Comparison of ENCODE assay signal across 8 cellular contexts in the genomic region with DNA sequence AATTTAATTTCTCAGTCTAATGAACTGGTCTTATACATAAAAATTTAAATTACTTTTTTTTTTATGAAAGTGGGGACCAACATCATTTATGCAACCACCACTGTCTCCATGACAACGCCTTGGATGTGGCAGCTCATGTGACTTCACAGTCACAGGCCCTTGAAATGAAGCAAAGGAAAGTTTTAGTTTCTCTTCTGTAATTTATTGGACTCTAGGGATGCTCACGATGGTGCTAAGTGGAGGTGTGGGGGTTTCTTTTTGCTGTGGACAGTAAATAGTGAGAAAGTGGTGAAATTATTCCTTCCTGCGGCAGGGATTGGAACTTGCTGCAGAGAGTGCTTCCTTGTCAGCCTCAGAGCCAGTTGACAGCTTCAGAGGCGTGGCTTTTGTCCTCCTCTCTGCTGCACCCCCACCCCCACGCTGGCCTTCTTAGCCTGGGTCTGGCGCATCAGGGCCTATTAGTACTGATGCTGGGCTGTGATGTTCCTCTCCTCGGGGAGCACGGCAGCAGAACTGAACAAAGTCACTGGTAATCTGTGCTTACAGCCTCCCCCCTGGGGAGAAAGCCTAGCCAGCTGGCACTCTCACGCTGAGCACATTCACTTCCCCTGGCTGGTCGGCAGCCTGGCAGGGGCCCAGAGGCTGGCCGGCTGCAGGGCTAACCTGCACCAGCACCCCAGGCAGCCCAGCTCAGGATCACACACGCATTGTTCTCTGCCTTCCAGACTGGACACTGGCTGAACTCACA.
DNase-seq lines count a peak whose midpoint lies in the region; ATAC-seq and TF ChIP-seq lines count a peak whose summit lies in the region.

No MANE protein-coding gene starts in this region.

- no peak for TF ChIP-seq POLR2A in erythroblast (IDR thresholded peaks at IDR 0.05; ENCODE audit: low read length)

- H3K36me3 ChIP-seq in H7 (replicated peaks; ENCODE audit: control insufficient read depth, insufficient read depth, low read length), result no peaks in the 10 kb centered on the region

- CTCF ChIA-PET in activated CD8-positive, alpha-beta memory T cell treated with anti-CD3 and anti-CD28 coated beads, Interleukin-2, amount 10 ng/mL, durations not matched to agents 7 days and 5 days (lab: Charles Lee), result no interaction called here

- peaks cover 22% of the 10 kb centered on the region for H3K27me3 Mint-ChIP-seq in neural crest cell (ENCODE audit: low read depth)
- no peaks in the 10 kb centered on the region for H3K27me3 Mint-ChIP-seq in activated CD8-positive, alpha-beta memory T cell treated with anti-CD3 and anti-CD28 coated beads, Interleukin-2, amount 10 ng/mL, durations not matched to agents 7 days and 5 days

- no peak for ATAC-seq in activated CD8-positive, alpha-beta memory T cell treated with anti-CD3 and anti-CD28 coated beads, Interleukin-2, amount 10 ng/mL, durations not matched to agents 7 days and 5 days

- H3K27ac ChIP-seq in epithelial cell of prostate, result peak overlapping the region; percentile 76

- H3K9me3 Mint-ChIP-seq in neural crest cell, result no peaks in the 10 kb centered on the region
- no peaks in the 10 kb centered on the region for H3K9me3 Mint-ChIP-seq in activated CD8-positive, alpha-beta memory T cell treated with anti-CD3 and anti-CD28 coated beads, Interleukin-2, amount 10 ng/mL, durations not matched to agents 7 days and 5 days (ENCODE audit: low read depth)

- H3K27me3 ChIP-seq in H7 (ENCODE audit: control insufficient read depth, insufficient read depth, low read length), result no peaks in the 10 kb centered on the region

- peak overlapping the region; percentile 45 for H3K4me3 Mint-ChIP-seq in neural crest cell
- H3K4me3 Mint-ChIP-seq in activated CD8-positive, alpha-beta memory T cell treated with anti-CD3 and anti-CD28 coated beads, Interleukin-2, amount 10 ng/mL, durations not matched to agents 7 days and 5 days, result no peak overlapping the region

- no peak for TF ChIP-seq CTCF in neural crest cell (conservative IDR thresholded peaks at IDR 0.05)

- peak overlapping the region; percentile 73 for H3K27ac Mint-ChIP-seq in neural crest cell (ENCODE audit: unreplicated experiment)
- H3K27ac Mint-ChIP-seq in activated CD8-positive, alpha-beta memory T cell treated with anti-CD3 and anti-CD28 coated beads, Interleukin-2, amount 10 ng/mL, durations not matched to agents 7 days and 5 days, result no peak overlapping the region

- peaks cover 7% of the 10 kb centered on the region for H3K36me3 Mint-ChIP-seq in neural crest cell (ENCODE audit: low read depth)
- no peaks in the 10 kb centered on the region for H3K36me3 Mint-ChIP-seq in activated CD8-positive, alpha-beta memory T cell treated with anti-CD3 and anti-CD28 coated beads, Interleukin-2, amount 10 ng/mL, durations not matched to agents 7 days and 5 days

- H3K4me3 ChIP-seq in H7 (ENCODE audit: insufficient read depth, low read depth, low read length), result no peak overlapping the region

- peak; percentile 78 for DNase-seq in H7
- peak; percentile 73 to 90 for DNase-seq in NCI-H446 (lab: John Stamatoyannopoulos, UW)
- no peak for DNase-seq in epithelial cell of prostate (ENCODE audit: low read depth, low spot score)
- DNase-seq in neural crest cell (ENCODE audit: low read depth, low spot score), result peak; percentile 37
- no peak for DNase-seq in erythroblast (lab: John Stamatoyannopoulos, UW)
- DNase-seq in activated CD8-positive, alpha-beta memory T cell treated with anti-CD3 and anti-CD28 coated beads, Interleukin-2, amount 10 ng/mL, durations not matched to agents 7 days and 5 days, result no peak
- no peak for DNase-seq in activated CD4-positive, alpha-beta T cell treated with anti-CD3 and anti-CD28 coated beads, Interleukin-2, amount 50 U/mL, for 48 hours
- no peak for DNase-seq in HCEC 1CT

- H3K4me1 Mint-ChIP-seq in neural crest cell, result peaks cover 50% of the 10 kb centered on the region
- no peaks in the 10 kb centered on the region for H3K4me1 Mint-ChIP-seq in activated CD8-positive, alpha-beta memory T cell treated with anti-CD3 and anti-CD28 coated beads, Interleukin-2, amount 10 ng/mL, durations not matched to agents 7 days and 5 days

Comparison
In these comparisons a context has a peak if more than half of its experiments do, and no peak if none do; other contexts are left out.
1. DNase-seq: peak in H7 (single experiment), NCI-H446 (2 of 2) and neural crest cell (single experiment); none in epithelial cell of prostate (single experiment), erythroblast (0 of 2), activated CD8-positive, alpha-beta memory T cell treated with anti-CD3 and anti-CD28 coated beads, Interleukin-2, amount 10 ng/mL, durations not matched to agents 7 days and 5 days (single experiment), activated CD4-positive, alpha-beta T cell treated with anti-CD3 and anti-CD28 coated beads, Interleukin-2, amount 50 U/mL, for 48 hours (0 of 2) and HCEC 1CT (single experiment).